ENCODE assay signal across 28 cellular contexts in the genomic region with DNA sequence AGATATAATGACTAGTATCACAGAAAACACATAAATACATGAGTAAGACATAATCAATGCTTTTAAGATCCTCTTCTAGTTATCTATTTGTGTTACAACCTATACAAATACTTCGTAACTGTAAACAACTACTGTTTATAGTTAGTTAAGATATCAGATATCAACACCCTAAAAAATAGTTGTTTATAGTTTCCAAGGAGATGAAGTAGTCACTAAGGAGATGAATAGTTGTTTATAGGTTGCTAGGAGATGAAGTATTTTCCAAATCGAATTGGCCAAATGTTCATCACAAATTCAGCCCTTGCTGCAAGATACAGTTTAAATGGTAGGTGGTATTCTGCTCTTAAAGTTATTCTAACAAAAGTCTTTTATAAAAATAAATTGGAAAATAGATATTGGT.
DNase-seq lines count a peak whose midpoint lies in the region; ATAC-seq and TF ChIP-seq lines count a peak whose summit lies in the region.
"Had no signal": no experiment of that assay in that cellular context is flagged by ENCODE, and none has a peak within 500 bp of the region (broad histone marks: within the 10 kb centered on the region; RNA-seq: fewer than 3 reads in every experiment).

No MANE protein-coding gene starts in this region.

- TF ChIP-seq POLR2A in stomach (IDR thresholded peaks at IDR 0.05) = no peak

- no peak overlapping the region for H3K27ac ChIP-seq in foreskin keratinocyte
- H3K27ac ChIP-seq in stomach = no peak overlapping the region
- H3K27ac ChIP-seq: A549, adrenal gland, body of pancreas, hepatocyte, lower lobe of right lung, vagina had no signal

- H3K4me3 ChIP-seq in stomach = no peak overlapping the region
- H3K4me3 ChIP-seq: A549, adrenal gland, body of pancreas, hepatocyte, lower lobe of right lung, mucosa of descending colon, vagina had no signal

- H3K27me3 ChIP-seq in foreskin keratinocyte = no peaks in the 10 kb centered on the region
- no peaks in the 10 kb centered on the region for H3K27me3 ChIP-seq in stomach
- H3K27me3 ChIP-seq: adrenal gland, body of pancreas, hepatocyte, vagina had no signal

- WGBS in stomach, 5 donors = 39 to 46% (median 42%) methylated on average over 2 of the region's 2 CpGs

- H3K9me3 ChIP-seq in stomach = no peaks in the 10 kb centered on the region
- H3K9me3 ChIP-seq: A549, body of pancreas, lower lobe of right lung, mucosa of descending colon, vagina had no signal

- TF ChIP-seq EP300 in stomach (IDR thresholded peaks at IDR 0.05) = no peak

- peak; percentile 15 for ATAC-seq in foreskin keratinocyte
- ATAC-seq in GM18867 (IDR thresholded peaks at IDR 0.05; ENCODE audit: unreplicated experiment) = no peak
- ATAC-seq: A549; body of pancreas; lower lobe of right lung; mucosa of descending colon; natural killer cell; Panc1; sciatic nerve; stimulated activated naive CD8-positive, alpha-beta T cell treated with anti-CD3 and anti-CD28 coated beads, Interleukin-15, amount 100 ng/mL, for 72 hours had no signal

- no peaks in the 10 kb centered on the region for H3K36me3 ChIP-seq in stomach
- H3K36me3 ChIP-seq: adrenal gland, lower lobe of right lung, vagina had no signal

- H3K4me1 ChIP-seq in foreskin keratinocyte (no peaks in the 10 kb centered on the region), stomach (no peaks in the 10 kb centered on the region)
- H3K4me1 ChIP-seq: A549, adrenal gland, body of pancreas, lower lobe of right lung, vagina had no signal

- DNase-seq in NCI-H2196 (lab: John Stamatoyannopoulos, UW; ENCODE audit: unreplicated experiment) = peak; percentile 5
- no peak for DNase-seq in NCI-H2196 treated with DMSO at 0.1 percent for 48 hours (lab: John Stamatoyannopoulos, UW; ENCODE audit: unreplicated experiment)
- peak; percentile 7 for DNase-seq in NCI-H1092 (lab: John Stamatoyannopoulos, UW)
- peak; percentile 0 for DNase-seq in NCI-H69 (lab: John Stamatoyannopoulos, UW)
- DNase-seq in foreskin keratinocyte = no peak
- no peak for DNase-seq in COLO829 (ENCODE audit: low spot score)
- no peak for DNase-seq in stomach
- DNase-seq: activated CD4-positive, alpha-beta memory T cell treated with anti-CD3 and anti-CD28 coated beads, Interleukin-2, amount 10 ng/mL, durations not matched to agents 7 days and 5 days; activated CD8-positive, alpha-beta memory T cell treated with anti-CD3 and anti-CD28 coated beads, Interleukin-2, amount 50 U/mL, for 4 hours; activated naive CD4-positive, alpha-beta T cell treated with anti-CD3 and anti-CD28 coated beads, Interleukin-2, amount 10 ng/mL, durations not matched to agents 7 days and 5 days; adrenal gland; body of pancreas; GOT3; lower lobe of right lung; mucosa of descending colon; natural killer cell; NCI-H1048; NCI-H226; nucleus accumbens; stimulated activated CD4-positive, alpha-beta T cell treated with anti-CD3 and anti-CD28 coated beads, Interleukin-2, amount 100 ng/mL, for 48 hours; stimulated activated naive CD8-positive, alpha-beta T cell treated with anti-CD3 and anti-CD28 coated beads, Interleukin-15, amount 100 ng/mL, for 72 hours; T-helper 2 cell had no signal

- intact Hi-C loops in stomach (cut with DNase I; ENCODE audit: low total_unique reads) = no loop called here

- TF ChIP-seq CTCF in foreskin keratinocyte (conservative IDR thresholded peaks at IDR 0.05) (no peak), stomach (IDR thresholded peaks at IDR 0.05) (no peak)

Comparison
In these comparisons a context has a peak if more than half of its experiments do, and no peak if none do; other contexts are left out.
1. DNase-seq: peak in NCI-H2196 (single experiment), NCI-H1092 (single experiment) and NCI-H69 (single experiment); none in NCI-H2196 treated with DMSO at 0.1 percent for 48 hours (single experiment), foreskin keratinocyte (0 of 2), COLO829 (single experiment) and stomach (single experiment).